22 cellular contexts compared by ENCODE assay signal in genomic region chr20:19026901-19027644, GRCh38.
DNase-seq lines count a peak whose midpoint lies in the region; ATAC-seq and TF ChIP-seq lines count a peak whose summit lies in the region.
"Had no signal": no experiment of that assay in that cellular context is flagged by ENCODE, and none has a peak within 500 bp of the region (broad histone marks: within the 10 kb centered on the region; RNA-seq: fewer than 3 reads in every experiment).

No MANE protein-coding gene starts in this region.

- 61% methylated on average over 11 of the region's 11 CpGs for WGBS in prostate gland

- DNase-seq in ELF-1 (ENCODE audit: low read depth, low spot score): peak; percentile 14
- peak; percentile 78 for DNase-seq in H7
- DNase-seq in ecto neural progenitor cell (ENCODE audit: low spot score): peak; percentile 38
- no peak for DNase-seq in mucosa of descending colon
- no peak for DNase-seq in activated naive CD4-positive, alpha-beta T cell treated with anti-CD3 and anti-CD28 coated beads, Interleukin-2, amount 10 ng/mL, durations not matched to agents 7 days and 5 days
- no peak for DNase-seq in RWPE1 (ENCODE audit: low spot score)
- DNase-seq in prostate gland (ENCODE audit: low spot score): no peak
- DNase-seq: activated CD4-positive, alpha-beta T cell treated with anti-CD3 and anti-CD28 coated beads, Interleukin-2, amount 10 ng/mL, durations not matched to agents 7 days and 5 days; activated naive CD4-positive, alpha-beta T cell treated with anti-CD3 and anti-CD28 coated beads, Interleukin-2, amount 50 U/mL, for 16 hours; BE2C; DMS79 treated with DMSO at 0.1 percent for 48 hours; hippocampal formation; IMR-90; naive thymus-derived CD8-positive, alpha-beta T cell; NCI-H2029 treated with DMSO at 0.1 percent for 48 hours; retina; stimulated activated CD4-positive, alpha-beta T cell treated with anti-CD3 and anti-CD28 coated beads, Interleukin-1b, Interleukin-23, amount 100 ng/mL, for 48 hours had no signal

- no peak for TF ChIP-seq POLR2A in prostate gland (IDR thresholded peaks at IDR 0.05)

- no peak overlapping the region for H3K4me3 ChIP-seq in H7 (ENCODE audit: insufficient read depth, low read depth, low read length)
- no peak overlapping the region for H3K4me3 ChIP-seq in mucosa of descending colon
- no peak overlapping the region for H3K4me3 ChIP-seq in prostate gland
- H3K4me3 ChIP-seq: dorsolateral prefrontal cortex, testis had no signal

- H3K4me3 Mint-ChIP-seq in activated naive CD4-positive, alpha-beta T cell treated with anti-CD3 and anti-CD28 coated beads, Interleukin-2, amount 10 ng/mL, durations not matched to agents 7 days and 5 days: no peak overlapping the region
- H3K4me3 Mint-ChIP-seq: activated CD4-positive, alpha-beta T cell treated with anti-CD3 and anti-CD28 coated beads, Interleukin-2, amount 10 ng/mL, durations not matched to agents 7 days and 5 days; brain; naive thymus-derived CD8-positive, alpha-beta T cell had no signal

- no peaks in the 10 kb centered on the region for H3K9me3 Mint-ChIP-seq in activated naive CD4-positive, alpha-beta T cell treated with anti-CD3 and anti-CD28 coated beads, Interleukin-2, amount 10 ng/mL, durations not matched to agents 7 days and 5 days
- H3K9me3 Mint-ChIP-seq: activated CD4-positive, alpha-beta T cell treated with anti-CD3 and anti-CD28 coated beads, Interleukin-2, amount 10 ng/mL, durations not matched to agents 7 days and 5 days had no signal

- POLR2A ChIA-PET in RWPE1 (lab: Yijun Ruan, JAX; ENCODE audit: low non-redundant PET): no interaction called here

- no peaks in the 10 kb centered on the region for H3K27me3 ChIP-seq in H7 (ENCODE audit: control insufficient read depth, insufficient read depth, low read length)
- H3K27me3 ChIP-seq in prostate gland (replicated peaks; ENCODE audit: insufficient read depth): no peaks in the 10 kb centered on the region
- H3K27me3 ChIP-seq: BE2C, testis had no signal

- no peak overlapping the region for H3K27ac Mint-ChIP-seq in activated naive CD4-positive, alpha-beta T cell treated with anti-CD3 and anti-CD28 coated beads, Interleukin-2, amount 10 ng/mL, durations not matched to agents 7 days and 5 days
- H3K27ac Mint-ChIP-seq: naive thymus-derived CD8-positive, alpha-beta T cell had no signal

- H3K36me3 ChIP-seq in H7 (replicated peaks; ENCODE audit: control insufficient read depth, insufficient read depth, low read length): no peaks in the 10 kb centered on the region
- no peaks in the 10 kb centered on the region for H3K36me3 ChIP-seq in mucosa of descending colon (ENCODE audit: low read depth)
- no peaks in the 10 kb centered on the region for H3K36me3 ChIP-seq in prostate gland
- H3K36me3 ChIP-seq: BE2C had no signal

- no peaks in the 10 kb centered on the region for H3K36me3 Mint-ChIP-seq in activated naive CD4-positive, alpha-beta T cell treated with anti-CD3 and anti-CD28 coated beads, Interleukin-2, amount 10 ng/mL, durations not matched to agents 7 days and 5 days
- H3K36me3 Mint-ChIP-seq: brain had no signal

- no peaks in the 10 kb centered on the region for H3K27me3 Mint-ChIP-seq in activated naive CD4-positive, alpha-beta T cell treated with anti-CD3 and anti-CD28 coated beads, Interleukin-2, amount 10 ng/mL, durations not matched to agents 7 days and 5 days
- H3K27me3 Mint-ChIP-seq: activated CD4-positive, alpha-beta T cell treated with anti-CD3 and anti-CD28 coated beads, Interleukin-2, amount 10 ng/mL, durations not matched to agents 7 days and 5 days had no signal

- intact Hi-C loops in mucosa of descending colon (cut with DNase I, micrococcal nuclease): no loop called here
- intact Hi-C loops in prostate gland (cut with DNase I): no loop called here

- ATAC-seq in mucosa of descending colon (peak; percentile 26), HG02970 (IDR thresholded peaks at IDR 0.05; ENCODE audit: low FRiP score, unreplicated experiment) (no peak)
- ATAC-seq: HCT116; naive thymus-derived CD8-positive, alpha-beta T cell had no signal

- H3K27ac ChIP-seq in RWPE1 (no peak overlapping the region), prostate gland (no peak overlapping the region)
- H3K27ac ChIP-seq: dorsolateral prefrontal cortex had no signal

- no peaks in the 10 kb centered on the region for H3K4me1 ChIP-seq in mucosa of descending colon (ENCODE audit: low read depth)
- no peaks in the 10 kb centered on the region for H3K4me1 ChIP-seq in prostate gland (replicated peaks)
- H3K4me1 ChIP-seq: BE2C had no signal

- TF ChIP-seq CTCF in mucosa of descending colon (IDR thresholded peaks at IDR 0.05) (no peak), RWPE1 (conservative IDR thresholded peaks at IDR 0.05; ENCODE audit: low read depth) (no peak), prostate gland (IDR thresholded peaks at IDR 0.05) (no peak)

- CTCF ChIA-PET in activated naive CD4-positive, alpha-beta T cell treated with anti-CD3 and anti-CD28 coated beads, Interleukin-2, amount 10 ng/mL, durations not matched to agents 7 days and 5 days (lab: Charles Lee): no interaction called here
- CTCF ChIA-PET in RWPE1 (lab: Yijun Ruan, JAX): interaction anchor here (0.5 kb wide), 1 partner anchor 126 kb away, joined by 5 read pairs; no protein-coding TSS in a partner anchor

- H3K4me1 Mint-ChIP-seq in activated naive CD4-positive, alpha-beta T cell treated with anti-CD3 and anti-CD28 coated beads, Interleukin-2, amount 10 ng/mL, durations not matched to agents 7 days and 5 days: no peaks in the 10 kb centered on the region
- H3K4me1 Mint-ChIP-seq: activated CD4-positive, alpha-beta T cell treated with anti-CD3 and anti-CD28 coated beads, Interleukin-2, amount 10 ng/mL, durations not matched to agents 7 days and 5 days; brain; naive thymus-derived CD8-positive, alpha-beta T cell had no signal

- no peaks in the 10 kb centered on the region for H3K9me3 ChIP-seq in mucosa of descending colon
- no peaks in the 10 kb centered on the region for H3K9me3 ChIP-seq in prostate gland
- H3K9me3 ChIP-seq: BE2C, testis had no signal

Comparison
In these comparisons a context has a peak if more than half of its experiments do, and no peak if none do; other contexts are left out.
1. DNase-seq: peak in ELF-1 (single experiment), H7 (single experiment) and ecto neural progenitor cell (single experiment); none in mucosa of descending colon (0 of 3), activated naive CD4-positive, alpha-beta T cell treated with anti-CD3 and anti-CD28 coated beads, Interleukin-2, amount 10 ng/mL, durations not matched to agents 7 days and 5 days (single experiment), RWPE1 (single experiment) and prostate gland (single experiment).